In the genomic region with DNA sequence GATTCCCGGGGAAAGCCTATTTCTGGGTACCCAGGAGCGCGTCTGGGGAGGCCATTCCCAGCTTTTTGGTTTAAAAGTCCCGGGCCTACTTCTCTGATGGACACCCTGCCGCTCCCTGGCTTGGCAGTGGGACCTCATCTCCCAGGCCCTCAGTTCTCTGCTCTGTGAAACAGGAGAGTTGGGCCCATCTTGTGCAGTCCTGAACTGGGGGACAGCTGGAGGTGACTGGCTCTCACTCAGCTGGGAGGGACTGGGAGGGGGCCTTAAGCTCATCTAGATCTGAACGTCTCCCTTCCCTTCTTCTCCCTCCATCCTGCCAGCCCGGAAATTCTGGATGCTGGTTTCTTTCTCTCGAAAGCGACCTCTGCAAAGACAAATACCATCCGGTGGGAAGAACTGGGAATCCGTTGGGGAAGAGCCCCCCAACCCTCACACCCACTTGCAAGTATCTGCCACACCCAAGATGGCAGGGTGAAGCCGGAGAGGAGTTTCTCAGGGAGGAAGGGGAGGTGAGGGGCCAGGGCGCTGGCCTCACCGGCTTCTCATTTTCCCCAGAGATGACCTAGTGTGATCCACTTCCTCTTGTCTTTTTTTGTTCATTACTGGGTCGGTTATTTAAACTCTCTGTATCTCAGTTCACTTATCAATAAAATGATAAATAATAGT, we compare ENCODE assay signal across 1 cellular context.
TF ChIP-seq lines count a peak whose summit lies in the region.

No MANE protein-coding gene starts in this region.

TF ChIP-seq in IMR-90, 13 proteins besides CTCF, POLR2A, EP300 and RAD21 (continued from another document):
- no peak for TF ChIP-seq RFX5 (IDR thresholded peaks at IDR 0.05; ENCODE audit: low read depth, low read length)
- TF ChIP-seq RCOR1 (IDR thresholded peaks at IDR 0.05; ENCODE audit: insufficient replicate concordance, low read length) = no peak
- TF ChIP-seq, protein P1, sequence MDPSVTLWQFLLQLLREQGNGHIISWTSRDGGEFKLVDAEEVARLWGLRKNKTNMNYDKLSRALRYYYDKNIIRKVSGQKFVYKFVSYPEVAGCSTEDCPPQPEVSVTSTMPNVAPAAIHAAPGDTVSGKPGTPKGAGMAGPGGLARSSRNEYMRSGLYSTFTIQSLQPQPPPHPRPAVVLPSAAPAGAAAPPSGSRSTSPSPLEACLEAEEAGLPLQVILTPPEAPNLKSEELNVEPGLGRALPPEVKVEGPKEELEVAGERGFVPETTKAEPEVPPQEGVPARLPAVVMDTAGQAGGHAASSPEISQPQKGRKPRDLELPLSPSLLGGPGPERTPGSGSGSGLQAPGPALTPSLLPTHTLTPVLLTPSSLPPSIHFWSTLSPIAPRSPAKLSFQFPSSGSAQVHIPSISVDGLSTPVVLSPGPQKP (IDR thresholded peaks at IDR 0.05; ENCODE audit: borderline replicate concordance, low read depth, low read length) = no peak
- TF ChIP-seq MAZ (IDR thresholded peaks at IDR 0.05; ENCODE audit: borderline replicate concordance, low read depth, low read length) = no peak
- TF ChIP-seq FOS (IDR thresholded peaks at IDR 0.05; ENCODE audit: low read depth, low read length) = no peak
- TF ChIP-seq SMC3 (IDR thresholded peaks at IDR 0.05; ENCODE audit: low read depth, low read length) = no peak
- TF ChIP-seq NFE2L2 (IDR thresholded peaks at IDR 0.05; ENCODE audit: low read depth, low read length) = no peak
- TF ChIP-seq CEBPB (IDR thresholded peaks at IDR 0.05; ENCODE audit: low read depth, low read length) = no peak
- TF ChIP-seq BHLHE40 (IDR thresholded peaks at IDR 0.05; ENCODE audit: low read depth, low read length) = no peak
- no peak for TF ChIP-seq CHD1 (IDR thresholded peaks at IDR 0.05; ENCODE audit: low read depth, low read length)
- TF ChIP-seq, protein P2, sequence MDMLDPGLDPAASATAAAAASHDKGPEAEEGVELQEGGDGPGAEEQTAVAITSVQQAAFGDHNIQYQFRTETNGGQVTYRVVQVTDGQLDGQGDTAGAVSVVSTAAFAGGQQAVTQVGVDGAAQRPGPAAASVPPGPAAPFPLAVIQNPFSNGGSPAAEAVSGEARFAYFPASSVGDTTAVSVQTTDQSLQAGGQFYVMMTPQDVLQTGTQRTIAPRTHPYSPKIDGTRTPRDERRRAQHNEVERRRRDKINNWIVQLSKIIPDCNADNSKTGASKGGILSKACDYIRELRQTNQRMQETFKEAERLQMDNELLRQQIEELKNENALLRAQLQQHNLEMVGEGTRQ (IDR thresholded peaks at IDR 0.05; ENCODE audit: low read depth, low read length) = no peak
- no peak for TF ChIP-seq MAFK (IDR thresholded peaks at IDR 0.05; ENCODE audit: low read depth, low read length)
